ENCODE assay signal across 8 cellular contexts in genomic region chr11:119095066-119095880, GRCh38. TPM values are rescaled to one million over a fixed set of nuclear protein-coding genes. Genes with fewer than 3 reads are reported as not detected.
A peak's percentile ranks its signal among the peaks of the same experiment; 100 is the strongest.
DNase-seq lines count a peak whose midpoint lies in the region; ATAC-seq and TF ChIP-seq lines count a peak whose summit lies in the region.

No MANE protein-coding gene starts in this region.

- H3K36me3 Mint-ChIP-seq in CD4-positive, alpha-beta memory T cell, result peaks cover 19 to 44% of the 10 kb centered on the region in 2 donors
- H3K36me3 Mint-ChIP-seq in activated CD4-positive, alpha-beta memory T cell treated with anti-CD3 and anti-CD28 coated beads for 36 hours, result peaks cover 58% of the 10 kb centered on the region

- peak; percentile 18 to 49 for TF ChIP-seq RAD21 in liver (IDR thresholded peaks at IDR 0.05)

- WGBS in liver, result under 1% methylated on average over 79 of the region's 79 CpGs

- peak overlapping the region; percentile 42 to 87 for H3K4me3 ChIP-seq in CD4-positive, alpha-beta memory T cell (ENCODE audit: low read length in 2 of 2)
- peak overlapping the region; percentile 72 to 99 (median 89) for H3K4me3 ChIP-seq in dorsolateral prefrontal cortex
- peak overlapping the region; percentile 71 to 79 (median 75) for H3K4me3 ChIP-seq in liver (ENCODE audit: low read depth in 1 of 3, low read length in 3 of 3)

- peaks cover 0 to 1% of the 10 kb centered on the region in 2 donors for H3K27me3 Mint-ChIP-seq in CD4-positive, alpha-beta memory T cell
- peaks cover 3% of the 10 kb centered on the region for H3K27me3 Mint-ChIP-seq in activated CD4-positive, alpha-beta memory T cell treated with anti-CD3 and anti-CD28 coated beads for 36 hours

- peak overlapping the region; percentile 84 to 97 (median 93) for H3K4me3 Mint-ChIP-seq in CD4-positive, alpha-beta memory T cell
- H3K4me3 Mint-ChIP-seq in activated CD4-positive, alpha-beta memory T cell treated with anti-CD3 and anti-CD28 coated beads for 36 hours, result peak overlapping the region; percentile 95

- peak overlapping the region; percentile 86 to 96 (median 93) for H3K27ac Mint-ChIP-seq in CD4-positive, alpha-beta memory T cell
- peak overlapping the region; percentile 94 for H3K27ac Mint-ChIP-seq in activated CD4-positive, alpha-beta memory T cell treated with anti-CD3 and anti-CD28 coated beads for 36 hours

- ATAC-seq in GM19455 (IDR thresholded peaks at IDR 0.05; ENCODE audit: unreplicated experiment), result peak; percentile 74

- peaks cover 17% of the 10 kb centered on the region for H3K36me3 ChIP-seq in CD4-positive, alpha-beta memory T cell (ENCODE audit: insufficient read depth, low read length)
- H3K36me3 ChIP-seq in liver (ENCODE audit: control insufficient read depth in 4 of 4, insufficient read depth in 3 of 4, low read depth in 1 of 4, low read length in 3 of 4), result peaks cover 4 to 23% (median 12%) of the 10 kb centered on the region in 4 donors

- POLR2A ChIA-PET in CD4-positive, alpha-beta memory T cell (lab: Charles Lee; ENCODE audit: partially characterized antibody), result interaction anchor here (0.6 to 5.9 kb wide), 45 partner anchors 10 to 657 kb away, joined by 3 to 210 read pairs (median 6); partner anchors contain the start of genes ABCG4, C2CD2L, CBL and CENATAC
- POLR2A ChIA-PET in activated CD4-positive, alpha-beta memory T cell treated with anti-CD3 and anti-CD28 coated beads for 36 hours (lab: Charles Lee), result interaction anchor here (0.6 to 3.3 kb wide), 18 partner anchors 10 to 228 kb away, joined by 3 to 56 read pairs (median 6); partner anchors contain the start of genes C2CD2L, HINFP, HMBS and HYOU1

- H3K27ac ChIP-seq in CD4-positive, alpha-beta memory T cell (ENCODE audit: low read depth, low read length), result peak overlapping the region; percentile 81
- H3K27ac ChIP-seq in dorsolateral prefrontal cortex, result peak overlapping the region; percentile 76 to 97 (median 93)
- H3K27ac ChIP-seq in liver (ENCODE audit: low read depth in 1 of 2, low read length in 2 of 2), result peak overlapping the region; percentile 80 to 89

- intact Hi-C loops in CD4-positive, alpha-beta memory T cell (cut with micrococcal nuclease), result loop anchor here (1.0 to 5.0 kb wide), 12 partner anchors 10 to 168 kb away; partner anchors contain the start of genes ABCG4, BCL9L, C2CD2L and CENATAC
- intact Hi-C loops in activated CD4-positive, alpha-beta memory T cell treated with anti-CD3 and anti-CD28 coated beads for 36 hours (cut with micrococcal nuclease), result loop anchor here (1.0 to 2.0 kb wide), 7 partner anchors 10 to 102 kb away; partner anchors contain the start of genes C2CD2L, HINFP, HYOU1 and RPS25
- intact Hi-C loops in dorsolateral prefrontal cortex (cut with DNase I), result loop anchor here (1.0 to 5.0 kb wide), 3 partner anchors 10 to 78 kb away; partner anchors contain the start of genes HYOU1 (in 2 of the 2), RPS25 (in 1 of the 2) and TRAPPC4 (in 1 of the 2)

- no peaks in the 10 kb centered on the region for H3K9me3 ChIP-seq in CD4-positive, alpha-beta memory T cell (ENCODE audit: control insufficient read depth in 1 of 2, low read length in 2 of 2)
- H3K9me3 ChIP-seq in liver (ENCODE audit: control insufficient read depth in 4 of 4, low read length in 3 of 4), result no peaks in the 10 kb centered on the region

- DNase-seq in CD4-positive, alpha-beta memory T cell, result peak; percentile 99 to 100 (median 100)
- DNase-seq in HK-2 (ENCODE audit: unreplicated experiment) (peak; percentile 97), NCI-H82 (lab: John Stamatoyannopoulos, UW) (peak; percentile 99), dorsolateral prefrontal cortex (peak; percentile 99 to 100 (median 100))
- peak; percentile 100 for DNase-seq in activated CD4-positive, alpha-beta memory T cell treated with anti-CD3 and anti-CD28 coated beads for 36 hours
- peak; percentile 98 for DNase-seq in stimulated activated CD4-positive, alpha-beta T cell treated with anti-CD3 and anti-CD28 coated beads, Interleukin-4, amount 100 ng/mL, for 1 hour

- H3K9me3 Mint-ChIP-seq in CD4-positive, alpha-beta memory T cell, result peaks cover 0 to 12% (median 0%) of the 10 kb centered on the region in 8 donors
- no peaks in the 10 kb centered on the region for H3K9me3 Mint-ChIP-seq in activated CD4-positive, alpha-beta memory T cell treated with anti-CD3 and anti-CD28 coated beads for 36 hours

- peak overlapping the region; percentile 10 to 80 for H3K9ac ChIP-seq in liver (ENCODE audit: low read depth in 1 of 2, low read length in 2 of 2)

- H3K27me3 ChIP-seq in CD4-positive, alpha-beta memory T cell (ENCODE audit: insufficient read depth, low read length), result no peaks in the 10 kb centered on the region
- H3K27me3 ChIP-seq in dorsolateral prefrontal cortex (no peaks in the 10 kb centered on the region), liver (ENCODE audit: control insufficient read depth in 4 of 4, insufficient read depth in 4 of 4, low read length in 3 of 4) (no peaks in the 10 kb centered on the region)

- TF ChIP-seq CTCF in dorsolateral prefrontal cortex (IDR thresholded peaks at IDR 0.05 in 54 of 56, conservative IDR thresholded peaks at IDR 0.05 in 2 of 56; ENCODE audit: low read depth in 1 of 56, partially characterized antibody in 56 of 56) (peak in 29 of 56 donors; percentile 2 to 60 (median 31)), liver (IDR thresholded peaks at IDR 0.05; ENCODE audit: low read depth, low read length, missing input control) (no peak)

- peaks cover 34% of the 10 kb centered on the region for H3K4me1 ChIP-seq in CD4-positive, alpha-beta memory T cell (ENCODE audit: insufficient read depth, low read length)
- peaks cover 0 to 32% (median 18%) of the 10 kb centered on the region in 4 donors for H3K4me1 ChIP-seq in liver (ENCODE audit: control insufficient read depth in 4 of 4, insufficient read depth in 4 of 4, low read length in 3 of 4)

- peaks cover 22 to 52% (median 38%) of the 10 kb centered on the region in 4 donors for H3K4me1 Mint-ChIP-seq in CD4-positive, alpha-beta memory T cell
- peaks cover 39% of the 10 kb centered on the region for H3K4me1 Mint-ChIP-seq in activated CD4-positive, alpha-beta memory T cell treated with anti-CD3 and anti-CD28 coated beads for 36 hours (ENCODE audit: low read depth)

- CTCF ChIA-PET in CD4-positive, alpha-beta memory T cell (lab: Charles Lee; ENCODE audit: partially characterized antibody), result interaction anchor here (0.7 to 2.7 kb wide), 22 partner anchors 10 to 243 kb away, joined by 3 to 14 read pairs (median 4); partner anchors contain the start of genes C2CD2L, CBL, HINFP and HMBS
- CTCF ChIA-PET in activated CD4-positive, alpha-beta memory T cell treated with anti-CD3 and anti-CD28 coated beads for 36 hours (lab: Charles Lee), result interaction anchor here (0.7 to 2.0 kb wide), 8 partner anchors 9 to 228 kb away, joined by 3 to 8 read pairs (median 6); partner anchors contain the start of genes C2CD2L and VPS11

TF ChIP-seq in liver, 16 proteins besides CTCF, POLR2A, EP300 and RAD21 (continues in another document):
- TF ChIP-seq YY1 (IDR thresholded peaks at IDR 0.05) (peak; percentile 70), HNF4A (conservative IDR thresholded peaks at IDR 0.05) (peak in 1 of 2 donors; percentile 8), NR2F2 (IDR thresholded peaks at IDR 0.05) (peak; percentile 61), HNF4G (IDR thresholded peaks at IDR 0.05) (no peak), RXRA (IDR thresholded peaks at IDR 0.05) (peak; percentile 13 to 30), FOXA1 (IDR thresholded peaks at IDR 0.05) (no peak), MAX (IDR thresholded peaks at IDR 0.05) (peak; percentile 71), FOXA2 (IDR thresholded peaks at IDR 0.05) (no peak), EGR1 (IDR thresholded peaks at IDR 0.05; ENCODE audit: low read depth in 2 of 2) (peak in 1 of 2 donors; percentile 31), GABPA (IDR thresholded peaks at IDR 0.05 in 1 of 2, conservative IDR thresholded peaks at IDR 0.05 in 1 of 2) (peak; percentile 51 to 80), SP1 (IDR thresholded peaks at IDR 0.05) (peak; percentile 91)

RNA-seq across cellular contexts. Expression of gene DPAGT1, which starts 6.4 kb away (rescaled TPM):
- 10 to 100 TPM; 52.0 to 52.3 TPM for total RNA-seq in CD4-positive, alpha-beta memory T cell
- 10 to 100 TPM; 32.9 to 52.3 TPM for polyA plus RNA-seq in CD4-positive, alpha-beta memory T cell
- total RNA-seq in activated CD4-positive, alpha-beta memory T cell treated with anti-CD3 and anti-CD28 coated beads for 36 hours, result 10 to 100 TPM; 64.4 to 66.9 TPM
- total RNA-seq in dorsolateral prefrontal cortex (10 to 100 TPM; 18.3 to 47.3 (median 30.8) TPM), liver (10 to 100 TPM; 12.8 to 40.5 TPM)
- polyA plus RNA-seq in liver, result 10 to 100 TPM; 34.3 to 48.0 TPM

RNA-seq across cellular contexts. Expression of gene HMBS, which starts 10.6 kb away (rescaled TPM):
- 1 to 10 TPM; 5.1 to 5.8 TPM for total RNA-seq in CD4-positive, alpha-beta memory T cell
- polyA plus RNA-seq in CD4-positive, alpha-beta memory T cell, result 10 to 100 TPM; 17.7 to 21.2 TPM
- total RNA-seq in activated CD4-positive, alpha-beta memory T cell treated with anti-CD3 and anti-CD28 coated beads for 36 hours, result 10 to 100 TPM; 31.2 to 33.8 TPM
- 10 to 100 TPM in 95 of 120 experiments, 1 to 10 TPM in 25; 6.8 to 18.6 (median 12.6) TPM for total RNA-seq in dorsolateral prefrontal cortex
- 100 to 1,000 TPM in 1 of 2 donors, 10 to 100 TPM in 1; 10.5 to 224 TPM for total RNA-seq in liver
- polyA plus RNA-seq in liver, result 10 to 100 TPM; 21.2 to 32.2 TPM

RNA-seq across cellular contexts. Expression of gene C2CD2L, which starts 11.9 kb away (rescaled TPM):
- 10 to 100 TPM; 35.2 to 37.5 TPM for total RNA-seq in CD4-positive, alpha-beta memory T cell
- polyA plus RNA-seq in CD4-positive, alpha-beta memory T cell, result 10 to 100 TPM in 1 of 2 donors, 1 to 10 TPM in 1; 2.6 to 13.3 TPM
- 10 to 100 TPM; 23.6 to 25.2 TPM for total RNA-seq in activated CD4-positive, alpha-beta memory T cell treated with anti-CD3 and anti-CD28 coated beads for 36 hours
- total RNA-seq in dorsolateral prefrontal cortex (10 to 100 TPM; 26.6 to 76.4 (median 50.5) TPM), liver (1 to 10 TPM; 3.5 to 6.1 TPM)
- 1 to 10 TPM; 2.5 to 6.3 TPM for polyA plus RNA-seq in liver

RNA-seq across cellular contexts. Expression of gene HINFP, which starts 26.1 kb away (rescaled TPM):
- 10 to 100 TPM; 70.8 to 75.3 TPM for total RNA-seq in CD4-positive, alpha-beta memory T cell
- 10 to 100 TPM in 1 of 2 donors, 1 to 10 TPM in 1; 9.3 to 16.0 TPM for polyA plus RNA-seq in CD4-positive, alpha-beta memory T cell
- total RNA-seq in activated CD4-positive, alpha-beta memory T cell treated with anti-CD3 and anti-CD28 coated beads for 36 hours, result 10 to 100 TPM; 22.3 to 24.3 TPM
- total RNA-seq in dorsolateral prefrontal cortex (10 to 100 TPM; 29.8 to 70.5 (median 47.9) TPM), liver (10 to 100 TPM; 10.2 to 14.3 TPM)
- 1 to 10 TPM; 6.4 to 6.5 TPM for polyA plus RNA-seq in liver

RNA-seq across cellular contexts. Expression of gene VPS11, which starts 27.7 kb away (rescaled TPM):
- total RNA-seq in CD4-positive, alpha-beta memory T cell, result 10 to 100 TPM; 56.2 to 61.2 TPM
- 10 to 100 TPM; 36.0 to 61.7 TPM for polyA plus RNA-seq in CD4-positive, alpha-beta memory T cell
- 10 to 100 TPM; 19.2 to 21.1 TPM for total RNA-seq in activated CD4-positive, alpha-beta memory T cell treated with anti-CD3 and anti-CD28 coated beads for 36 hours
- total RNA-seq in dorsolateral prefrontal cortex (10 to 100 TPM; 33.3 to 65.7 (median 50.5) TPM), liver (10 to 100 TPM; 12.9 to 17.4 TPM)
- 10 to 100 TPM in 1 of 2 donors, 1 to 10 TPM in 1; 7.2 to 11.5 TPM for polyA plus RNA-seq in liver

Comparison
In these comparisons a context has a peak if more than half of its experiments do, and no peak if none do; other contexts are left out.
1. Peak in every context shown above with its lines: DNase-seq, ATAC-seq, H3K4me3 ChIP-seq and H3K27ac ChIP-seq.